Comparison of ENCODE assay signal across 10 cellular contexts in the genomic region with DNA sequence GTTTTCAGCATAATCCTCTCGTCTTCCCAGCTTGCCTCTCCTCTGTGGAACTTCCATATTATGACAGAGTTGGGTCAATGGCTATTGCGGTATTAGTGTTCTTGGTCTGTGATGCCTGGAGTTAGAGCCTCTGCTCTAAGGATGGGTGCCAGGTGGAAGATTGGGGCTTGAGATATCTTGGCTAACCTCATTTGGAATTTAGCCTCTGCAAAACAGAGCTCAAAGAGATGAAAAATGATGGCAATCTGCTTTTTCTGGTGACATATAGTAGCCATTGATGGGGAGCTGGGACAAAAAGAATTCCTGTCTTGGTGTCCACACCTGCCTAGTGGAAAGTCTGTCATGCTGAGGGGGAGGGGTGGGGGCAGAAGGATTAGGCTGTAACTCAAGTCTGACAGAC.
"Had no signal": no experiment of that assay in that cellular context is flagged by ENCODE, and none has a peak within 500 bp of the region (broad histone marks: within the 10 kb centered on the region; RNA-seq: fewer than 3 reads in every experiment).

No MANE protein-coding gene starts in this region.

- H3K4me3 ChIP-seq: GM23248, HAP-1 had no signal

- H3K9me3 ChIP-seq: HAP-1 had no signal

- H3K27ac Mint-ChIP-seq: HFFc6, IgD-negative memory B cell had no signal

- H3K27me3 Mint-ChIP-seq: IgD-negative memory B cell had no signal

- H3K27ac ChIP-seq: GM23248, HL-60 had no signal

- DNase-seq: GM23248, GOT3, H7, HFFc6, KBM-7 had no signal

- ATAC-seq: HCT116, HepG2 had no signal

- H3K36me3 ChIP-seq: HAP-1 had no signal

- H3K4me1 Mint-ChIP-seq: IgD-negative memory B cell had no signal

- H3K36me3 Mint-ChIP-seq: IgD-negative memory B cell had no signal

- H3K4me1 ChIP-seq: HAP-1 had no signal

- H3K4me3 Mint-ChIP-seq: HFFc6, IgD-negative memory B cell had no signal
